12 cellular contexts compared by ENCODE assay signal in the genomic region with DNA sequence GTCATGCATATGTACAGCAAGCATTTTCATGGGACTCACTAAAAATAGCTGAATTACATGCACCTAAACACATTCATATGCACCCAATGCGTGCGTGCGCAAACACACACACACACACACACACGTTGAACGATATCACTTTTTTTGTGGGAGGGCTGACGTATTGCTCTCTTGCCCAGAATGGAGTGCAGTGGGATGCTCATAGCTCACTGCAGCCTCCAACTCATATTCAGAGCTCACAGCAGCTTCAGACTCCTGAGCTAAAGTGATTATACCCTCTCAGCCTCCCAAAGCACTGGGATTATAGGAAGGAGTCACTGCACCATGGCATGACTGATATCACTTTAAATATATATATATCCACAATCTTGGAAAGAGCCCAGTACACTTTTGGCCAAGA.
"Had no signal": no experiment of that assay in that cellular context is flagged by ENCODE, and none has a peak within 500 bp of the region (broad histone marks: within the 10 kb centered on the region; RNA-seq: fewer than 3 reads in every experiment).

No MANE protein-coding gene starts in this region.

- H3K27ac Mint-ChIP-seq: activated CD4-positive, alpha-beta memory T cell treated with anti-CD3 and anti-CD28 coated beads, Interleukin-2, amount 10 ng/mL, durations not matched to agents 7 days and 5 days; activated naive CD4-positive, alpha-beta T cell treated with anti-CD3 and anti-CD28 coated beads, Interleukin-2, amount 50 U/mL, for 24 hours; activated T-helper 17 cell treated with anti-CD3 and anti-CD28 coated beads, Interleukin-2, amount 50 U/mL, for 72 hours; dendritic cell treated with granulocyte-macrophage colony-stimulating factor and Interleukin-4, amounts not matched to agents 40 ng/mL and 50 ng/mL, for 4 days; stimulated activated naive CD8-positive, alpha-beta T cell treated with anti-CD3 and anti-CD28 coated beads, Interleukin-15, Interleukin-2, amounts not matched to agents 100 ng/mL and 50 ng/mL, for 24 hours had no signal

- DNase-seq: activated CD4-positive, alpha-beta memory T cell treated with anti-CD3 and anti-CD28 coated beads, Interleukin-2, amount 10 ng/mL, durations not matched to agents 7 days and 5 days; activated CD4-positive, CD25-positive, alpha-beta regulatory T cell; brain microvascular endothelial cell; mesendoderm; ovary; stimulated activated CD4-positive, alpha-beta T cell treated with anti-CD3 and anti-CD28 coated beads, Interleukin-15, amount 100 ng/mL, for 24 hours; stimulated activated CD4-positive, alpha-beta T cell treated with anti-CD3 and anti-CD28 coated beads, Interleukin-4, amount 100 ng/mL, for 24 hours; upper lobe of left lung had no signal

- H3K27me3 Mint-ChIP-seq: activated CD4-positive, alpha-beta memory T cell treated with anti-CD3 and anti-CD28 coated beads, Interleukin-2, amount 10 ng/mL, durations not matched to agents 7 days and 5 days; activated naive CD4-positive, alpha-beta T cell treated with anti-CD3 and anti-CD28 coated beads, Interleukin-2, amount 50 U/mL, for 24 hours; activated T-helper 17 cell treated with anti-CD3 and anti-CD28 coated beads, Interleukin-2, amount 50 U/mL, for 72 hours; dendritic cell treated with granulocyte-macrophage colony-stimulating factor and Interleukin-4, amounts not matched to agents 40 ng/mL and 50 ng/mL, for 4 days; stimulated activated naive CD8-positive, alpha-beta T cell treated with anti-CD3 and anti-CD28 coated beads, Interleukin-15, Interleukin-2, amounts not matched to agents 100 ng/mL and 50 ng/mL, for 24 hours had no signal

- ATAC-seq: activated T-helper 17 cell treated with anti-CD3 and anti-CD28 coated beads, Interleukin-2, amount 50 U/mL, for 72 hours had no signal

- H3K4me1 Mint-ChIP-seq: activated CD4-positive, alpha-beta memory T cell treated with anti-CD3 and anti-CD28 coated beads, Interleukin-2, amount 10 ng/mL, durations not matched to agents 7 days and 5 days; activated naive CD4-positive, alpha-beta T cell treated with anti-CD3 and anti-CD28 coated beads, Interleukin-2, amount 50 U/mL, for 24 hours; activated T-helper 17 cell treated with anti-CD3 and anti-CD28 coated beads, Interleukin-2, amount 50 U/mL, for 72 hours had no signal

- H3K4me3 Mint-ChIP-seq: activated CD4-positive, alpha-beta memory T cell treated with anti-CD3 and anti-CD28 coated beads, Interleukin-2, amount 10 ng/mL, durations not matched to agents 7 days and 5 days; activated naive CD4-positive, alpha-beta T cell treated with anti-CD3 and anti-CD28 coated beads, Interleukin-2, amount 50 U/mL, for 24 hours; activated T-helper 17 cell treated with anti-CD3 and anti-CD28 coated beads, Interleukin-2, amount 50 U/mL, for 72 hours; dendritic cell treated with granulocyte-macrophage colony-stimulating factor and Interleukin-4, amounts not matched to agents 40 ng/mL and 50 ng/mL, for 4 days; stimulated activated naive CD8-positive, alpha-beta T cell treated with anti-CD3 and anti-CD28 coated beads, Interleukin-15, Interleukin-2, amounts not matched to agents 100 ng/mL and 50 ng/mL, for 24 hours had no signal

- H3K9me3 Mint-ChIP-seq: activated CD4-positive, alpha-beta memory T cell treated with anti-CD3 and anti-CD28 coated beads, Interleukin-2, amount 10 ng/mL, durations not matched to agents 7 days and 5 days; activated naive CD4-positive, alpha-beta T cell treated with anti-CD3 and anti-CD28 coated beads, Interleukin-2, amount 50 U/mL, for 24 hours; activated T-helper 17 cell treated with anti-CD3 and anti-CD28 coated beads, Interleukin-2, amount 50 U/mL, for 72 hours; dendritic cell treated with granulocyte-macrophage colony-stimulating factor and Interleukin-4, amounts not matched to agents 40 ng/mL and 50 ng/mL, for 4 days; stimulated activated naive CD8-positive, alpha-beta T cell treated with anti-CD3 and anti-CD28 coated beads, Interleukin-15, Interleukin-2, amounts not matched to agents 100 ng/mL and 50 ng/mL, for 24 hours had no signal

- H3K36me3 Mint-ChIP-seq: activated naive CD4-positive, alpha-beta T cell treated with anti-CD3 and anti-CD28 coated beads, Interleukin-2, amount 50 U/mL, for 24 hours had no signal
